8 cellular contexts compared by ENCODE assay signal in genomic region chr19:7595466-7596133, GRCh38. TPM values are rescaled to one million over a fixed set of nuclear protein-coding genes. Genes with fewer than 3 reads are reported as not detected.
DNase-seq lines count a peak whose midpoint lies in the region; ATAC-seq and TF ChIP-seq lines count a peak whose summit lies in the region.

CAMSAP3 (plus strand) TSS chr19:7595863; CDS start chr19:7596003, 140 bp downstream.

- DNase-seq in AG20443 (ENCODE audit: low spot score) (peak; percentile 39), HAP-1 (ENCODE audit: low spot score in 2 of 2) (peak; percentile 68 to 91), NCI-H524 treated with DMSO at 0.1 percent for 48 hours (lab: John Stamatoyannopoulos, UW) (peak; percentile 56), heart right ventricle (no peak), hippocampal formation (lab: John Stamatoyannopoulos, UW) (no peak)
- peak; percentile 55 to 70 for DNase-seq in activated T-cell treated with anti-CD3 and anti-CD28 coated beads, Interleukin-2, amount 50 U/mL, for 72 hours

- H3K27ac ChIP-seq in heart right ventricle (no peak within 1 kb of the TSS), rectal smooth muscle tissue (ENCODE audit: low read depth, low read length) (no peak within 1 kb of the TSS)

- in situ Hi-C loops in HAP-1 (cut with MboI; ENCODE audit: low sequenced_read_pairs): no loop called here

- H3K27me3 Mint-ChIP-seq in activated T-cell treated with anti-CD3 and anti-CD28 coated beads, Interleukin-2, amount 50 U/mL, for 72 hours (ENCODE audit: low read depth): peaks cover 45% of the 10 kb centered on the region

- no peaks in the 10 kb centered on the region for H3K36me3 Mint-ChIP-seq in activated T-cell treated with anti-CD3 and anti-CD28 coated beads, Interleukin-2, amount 50 U/mL, for 72 hours (ENCODE audit: insufficient read depth in 2 of 2)

- peaks cover 0 to 3% of the 10 kb centered on the region in 2 donors for H3K9me3 Mint-ChIP-seq in activated T-cell treated with anti-CD3 and anti-CD28 coated beads, Interleukin-2, amount 50 U/mL, for 72 hours

- H3K36me3 ChIP-seq in HAP-1 (replicated peaks): no peaks in the 10 kb centered on the region
- no peaks in the 10 kb centered on the region for H3K36me3 ChIP-seq in heart right ventricle
- no peaks in the 10 kb centered on the region for H3K36me3 ChIP-seq in rectal smooth muscle tissue (ENCODE audit: control insufficient read depth, insufficient read depth, low read length)

- peaks cover 6% of the 10 kb centered on the region for H3K4me1 Mint-ChIP-seq in activated T-cell treated with anti-CD3 and anti-CD28 coated beads, Interleukin-2, amount 50 U/mL, for 72 hours (ENCODE audit: low read depth)

- no peak within 1 kb of the TSS for H3K9ac ChIP-seq in rectal smooth muscle tissue (ENCODE audit: low read length)

- 1% methylated on average over 35 to 77 of the region's 78 CpGs for WGBS in heart right ventricle, 2 donors

- H3K4me1 ChIP-seq in HAP-1: no peaks in the 10 kb centered on the region; the same call in 1 of the 2 replicates
- H3K4me1 ChIP-seq in heart right ventricle: peaks cover 0 to 5% (median 0%) of the 10 kb centered on the region in 9 donors
- H3K4me1 ChIP-seq in rectal smooth muscle tissue (ENCODE audit: control insufficient read depth, insufficient read depth, low read length): no peaks in the 10 kb centered on the region

- peak; percentile 87 to 89 for ATAC-seq in activated T-cell treated with anti-CD3 and anti-CD28 coated beads, Interleukin-2, amount 50 U/mL, for 72 hours (replicated peaks in 1 of 2)
- ATAC-seq in heart right ventricle (peak in 2 of 8 donors; percentile 38 to 67), HG03457 (IDR thresholded peaks at IDR 0.05; ENCODE audit: unreplicated experiment) (no peak)

- TF ChIP-seq CTCF in heart right ventricle (IDR thresholded peaks at IDR 0.05): no peak

- peak within 1 kb of the TSS; percentile 78 to 79 for H3K4me3 Mint-ChIP-seq in activated T-cell treated with anti-CD3 and anti-CD28 coated beads, Interleukin-2, amount 50 U/mL, for 72 hours

- H3K27me3 ChIP-seq in HAP-1 (ENCODE audit: low read depth) (no peaks in the 10 kb centered on the region), heart right ventricle (peaks cover 0 to 72% (median 68%) of the 10 kb centered on the region in 7 donors), rectal smooth muscle tissue (ENCODE audit: control insufficient read depth, insufficient read depth, low read length) (peaks cover 15% of the 10 kb centered on the region)

- intact Hi-C loops in heart right ventricle (cut with DNase I): no loop called here

- no peaks in the 10 kb centered on the region for H3K9me3 ChIP-seq in HAP-1
- no peaks in the 10 kb centered on the region for H3K9me3 ChIP-seq in heart right ventricle

- H3K4me3 ChIP-seq in HAP-1 (peak within 1 kb of the TSS; percentile 44), heart right ventricle (peak within 1 kb of the TSS; percentile 10 to 46 (median 32)), rectal smooth muscle tissue (ENCODE audit: low read length) (peak within 1 kb of the TSS; percentile 59)

- no peak within 1 kb of the TSS for H3K27ac Mint-ChIP-seq in activated T-cell treated with anti-CD3 and anti-CD28 coated beads, Interleukin-2, amount 50 U/mL, for 72 hours

RNA-seq across cellular contexts. Expression of gene CAMSAP3, which starts in this region (rescaled TPM):
- total RNA-seq in activated T-cell treated with anti-CD3 and anti-CD28 coated beads, Interleukin-2, amount 50 U/mL, for 72 hours: 1 to 10 TPM; 1.7 to 2.0 TPM
- 1 to 10 TPM in 1 of 10 donors, under 1 TPM in 9; 0.13 to 2.0 (median 0.30) TPM for total RNA-seq in heart right ventricle
- polyA plus RNA-seq in heart right ventricle: under 1 TPM; 0.03 to 0.37 TPM

Comparison
In these comparisons a context has a peak if more than half of its experiments do, and no peak if none do; other contexts are left out.
1. DNase-seq: peak in AG20443 (single experiment), HAP-1 (2 of 2), NCI-H524 treated with DMSO at 0.1 percent for 48 hours (single experiment) and activated T-cell treated with anti-CD3 and anti-CD28 coated beads, Interleukin-2, amount 50 U/mL, for 72 hours (2 of 2); none in heart right ventricle (0 of 2) and hippocampal formation (0 of 2).
2. Peak in every context shown above with its lines, with median percentiles within 50 percentile points of each other: H3K4me3 ChIP-seq.